Comparison of ENCODE assay signal across 20 cellular contexts in the genomic region with DNA sequence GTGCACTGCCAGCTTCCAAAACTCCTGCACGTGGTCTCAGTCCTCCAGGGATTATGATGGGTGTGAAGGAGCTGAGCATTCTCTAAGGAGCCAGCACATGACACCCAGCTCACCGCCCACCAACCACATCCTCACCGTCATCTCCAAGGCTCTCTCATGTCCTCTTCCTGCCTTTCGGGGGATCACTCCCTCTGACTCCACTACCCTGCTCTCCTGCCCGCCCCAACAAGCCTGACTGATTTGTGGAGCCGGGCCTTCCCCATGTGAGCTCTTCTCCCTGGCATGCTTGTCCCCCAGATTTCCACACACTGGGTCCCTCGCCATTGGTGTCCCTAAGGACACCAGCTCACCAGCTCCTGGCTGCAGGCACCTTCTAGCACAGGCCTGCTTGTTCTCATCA. TPM values are rescaled to one million over a fixed set of nuclear protein-coding genes. Genes with fewer than 3 reads are reported as not detected.
A peak's percentile ranks its signal among the peaks of the same experiment; 100 is the strongest.
DNase-seq lines count a peak whose midpoint lies in the region; ATAC-seq and TF ChIP-seq lines count a peak whose summit lies in the region.
"Had no signal": no experiment of that assay in that cellular context is flagged by ENCODE, and none has a peak within 500 bp of the region (broad histone marks: within the 10 kb centered on the region; RNA-seq: fewer than 3 reads in every experiment).

No MANE protein-coding gene starts in this region.

- H3K27me3 ChIP-seq in colonic mucosa (no peaks in the 10 kb centered on the region), testis (no peaks in the 10 kb centered on the region)

- H3K9me3 Mint-ChIP-seq in natural killer cell treated with Interleukin-12 subunit alpha and Interleukin-12 subunit beta and Interleukin-15 and Interleukin-18, amount 100 ng/mL, for 72 hours, result no peaks in the 10 kb centered on the region
- peaks cover 2% of the 10 kb centered on the region for H3K9me3 Mint-ChIP-seq in activated naive CD4-positive, alpha-beta T cell treated with anti-CD3 and anti-CD28 coated beads for 36 hours

- 61 to 68% methylated on average over 6 to 7 of the region's 7 CpGs for WGBS in testis, 2 donors

- peak overlapping the region in 1 of 2 donors; percentile 89 for H3K9ac ChIP-seq in colonic mucosa (ENCODE audit: low read depth in 2 of 2, low read length in 2 of 2)
- H3K9ac ChIP-seq: BLaER1 treated with 17β-estradiol and CSF1 and Interleukin-3, amounts not matched to agents 10 nM and 100 nM; GM23248 had no signal

- TF ChIP-seq POLR2A in NB4 (IDR thresholded peaks at IDR 0.05; ENCODE audit: extremely low read depth, insufficient read length), result no peak
- no peak for TF ChIP-seq POLR2A in testis (IDR thresholded peaks at IDR 0.05)

- TF ChIP-seq CTCF in NB4 (IDR thresholded peaks at IDR 0.05; ENCODE audit: low read depth, low read length), result no peak
- no peak for TF ChIP-seq CTCF in colonic mucosa (IDR thresholded peaks at IDR 0.05)
- no peak for TF ChIP-seq CTCF in testis (IDR thresholded peaks at IDR 0.05)

- peaks cover 4 to 5% of the 10 kb centered on the region in 2 donors for H3K4me1 Mint-ChIP-seq in natural killer cell treated with Interleukin-12 subunit alpha and Interleukin-12 subunit beta and Interleukin-15 and Interleukin-18, amount 100 ng/mL, for 72 hours (ENCODE audit: low read depth in 2 of 2)
- H3K4me1 Mint-ChIP-seq in activated naive CD4-positive, alpha-beta T cell treated with anti-CD3 and anti-CD28 coated beads for 36 hours (ENCODE audit: low read depth), result no peaks in the 10 kb centered on the region

- peaks cover 32 to 55% of the 10 kb centered on the region in 2 donors for H3K27me3 Mint-ChIP-seq in natural killer cell treated with Interleukin-12 subunit alpha and Interleukin-12 subunit beta and Interleukin-15 and Interleukin-18, amount 100 ng/mL, for 72 hours
- H3K27me3 Mint-ChIP-seq in activated naive CD4-positive, alpha-beta T cell treated with anti-CD3 and anti-CD28 coated beads for 36 hours (ENCODE audit: low read depth), result peaks cover 46% of the 10 kb centered on the region

- H3K4me3 Mint-ChIP-seq in natural killer cell treated with Interleukin-12 subunit alpha and Interleukin-12 subunit beta and Interleukin-15 and Interleukin-18, amount 100 ng/mL, for 72 hours, result no peak overlapping the region
- no peak overlapping the region for H3K4me3 Mint-ChIP-seq in activated naive CD4-positive, alpha-beta T cell treated with anti-CD3 and anti-CD28 coated beads for 36 hours

- CTCF ChIA-PET in activated naive CD4-positive, alpha-beta T cell treated with anti-CD3 and anti-CD28 coated beads for 36 hours (lab: Charles Lee), result no interaction called here

- DNase-seq in NB4 (ENCODE audit: low read depth) (peak; percentile 32), colonic mucosa (no peak), testis (peak; percentile 46), HCEC 1CT (no peak), Kasumi-1 (lab: John Stamatoyannopoulos, UW) (no peak)
- no peak for DNase-seq in natural killer cell treated with Interleukin-12 subunit alpha and Interleukin-12 subunit beta and Interleukin-15 and Interleukin-18, amount 100 ng/mL, for 72 hours (ENCODE audit: low spot score)
- no peak for DNase-seq in activated naive CD4-positive, alpha-beta T cell treated with anti-CD3 and anti-CD28 coated beads for 36 hours
- DNase-seq: DMS 273 treated with DMSO at 0.1 percent for 48 hours; EL; GM23248; NCI-H1092; NCI-H1694; NCI-H2107; NCI-H345; NCI-H69; NK-92 treated with Interleukin-12 subunit alpha and Interleukin-12 subunit beta, amount 100 ng/mL, for 24 hours had no signal

- H3K4me3 ChIP-seq in NB4 (ENCODE audit: low read depth, low read length) (no peak overlapping the region), colonic mucosa (peak overlapping the region; percentile 65), testis (no peak overlapping the region)
- H3K4me3 ChIP-seq: BLaER1 treated with 17β-estradiol and CSF1 and Interleukin-3, amounts not matched to agents 10 nM and 100 nM; GM23248 had no signal

- H3K27ac ChIP-seq in colonic mucosa (peak overlapping the region; percentile 96), testis (peak overlapping the region; percentile 95 to 98)
- H3K27ac ChIP-seq: BLaER1 treated with 17β-estradiol and CSF1 and Interleukin-3, amounts not matched to agents 10 nM and 100 nM; GM23248 had no signal

- H3K27ac Mint-ChIP-seq in natural killer cell treated with Interleukin-12 subunit alpha and Interleukin-12 subunit beta and Interleukin-15 and Interleukin-18, amount 100 ng/mL, for 72 hours, result no peak overlapping the region
- no peak overlapping the region for H3K27ac Mint-ChIP-seq in activated naive CD4-positive, alpha-beta T cell treated with anti-CD3 and anti-CD28 coated beads for 36 hours

- H3K9me3 ChIP-seq in colonic mucosa (no peaks in the 10 kb centered on the region), testis (no peaks in the 10 kb centered on the region)

- intact Hi-C loops in colonic mucosa (cut with DNase I), result no loop called here
- intact Hi-C loops in testis (cut with DNase I; ENCODE audit: low total_unique reads), result no loop called here
- intact Hi-C loops in activated naive CD4-positive, alpha-beta T cell treated with anti-CD3 and anti-CD28 coated beads for 36 hours (cut with micrococcal nuclease), result no loop called here

- ATAC-seq in natural killer cell treated with Interleukin-12 subunit alpha and Interleukin-12 subunit beta and Interleukin-15 and Interleukin-18, amount 100 ng/mL, for 72 hours, result peak; percentile 20 to 45
- no peak for ATAC-seq in GM19351 (IDR thresholded peaks at IDR 0.05; ENCODE audit: unreplicated experiment)

- H3K36me3 ChIP-seq in colonic mucosa (no peaks in the 10 kb centered on the region), testis (ENCODE audit: low read depth, missing control alignments) (no peaks in the 10 kb centered on the region)

- H3K36me3 Mint-ChIP-seq in natural killer cell treated with Interleukin-12 subunit alpha and Interleukin-12 subunit beta and Interleukin-15 and Interleukin-18, amount 100 ng/mL, for 72 hours, result no peaks in the 10 kb centered on the region
- no peaks in the 10 kb centered on the region for H3K36me3 Mint-ChIP-seq in activated naive CD4-positive, alpha-beta T cell treated with anti-CD3 and anti-CD28 coated beads for 36 hours (ENCODE audit: low read depth)

- H3K4me1 ChIP-seq in colonic mucosa (no peaks in the 10 kb centered on the region), testis (peaks cover 22% of the 10 kb centered on the region)

RNA-seq across cellular contexts. Expression of a gene that starts 1.9 kb away (rescaled TPM):
- total RNA-seq in colonic mucosa, result 10 to 100 TPM; 58.0 to 77.7 TPM
- total RNA-seq in natural killer cell treated with Interleukin-12 subunit alpha and Interleukin-12 subunit beta and Interleukin-15 and Interleukin-18, amount 100 ng/mL, for 72 hours, result under 1 TPM; 0.25 to 0.69 TPM
- 10 to 100 TPM; 25.6 to 31.1 TPM for total RNA-seq in testis
- polyA plus RNA-seq in testis (ENCODE audit: insufficient read depth, low read depth, low replicate concordance), result 10.4 TPM
- total RNA-seq in activated naive CD4-positive, alpha-beta T cell treated with anti-CD3 and anti-CD28 coated beads for 36 hours, result not detected
- total RNA-seq: GM23248, HT1080, SK-MEL-5 had no signal
- polyA plus RNA-seq: GM23248 had no signal

Comparison
In these comparisons a context has a peak if more than half of its experiments do, and no peak if none do; other contexts are left out.
1. DNase-seq: peak in NB4 (single experiment) and testis (single experiment); none in colonic mucosa (single experiment), natural killer cell treated with Interleukin-12 subunit alpha and Interleukin-12 subunit beta and Interleukin-15 and Interleukin-18, amount 100 ng/mL, for 72 hours (single experiment), activated naive CD4-positive, alpha-beta T cell treated with anti-CD3 and anti-CD28 coated beads for 36 hours (single experiment), HCEC 1CT (single experiment) and Kasumi-1 (0 of 2).
2. RNA of a gene that starts 1.9 kb away (total RNA-seq): 58.0 to 77.7 TPM in colonic mucosa and 25.6 to 31.1 TPM in testis; 0.25 to 0.69 TPM in natural killer cell treated with Interleukin-12 subunit alpha and Interleukin-12 subunit beta and Interleukin-15 and Interleukin-18, amount 100 ng/mL, for 72 hours and not detected in activated naive CD4-positive, alpha-beta T cell treated with anti-CD3 and anti-CD28 coated beads for 36 hours; every median in the first group is over 10 times any median in the second.